Comparison of ENCODE assay signal across 17 cellular contexts in the genomic region with DNA sequence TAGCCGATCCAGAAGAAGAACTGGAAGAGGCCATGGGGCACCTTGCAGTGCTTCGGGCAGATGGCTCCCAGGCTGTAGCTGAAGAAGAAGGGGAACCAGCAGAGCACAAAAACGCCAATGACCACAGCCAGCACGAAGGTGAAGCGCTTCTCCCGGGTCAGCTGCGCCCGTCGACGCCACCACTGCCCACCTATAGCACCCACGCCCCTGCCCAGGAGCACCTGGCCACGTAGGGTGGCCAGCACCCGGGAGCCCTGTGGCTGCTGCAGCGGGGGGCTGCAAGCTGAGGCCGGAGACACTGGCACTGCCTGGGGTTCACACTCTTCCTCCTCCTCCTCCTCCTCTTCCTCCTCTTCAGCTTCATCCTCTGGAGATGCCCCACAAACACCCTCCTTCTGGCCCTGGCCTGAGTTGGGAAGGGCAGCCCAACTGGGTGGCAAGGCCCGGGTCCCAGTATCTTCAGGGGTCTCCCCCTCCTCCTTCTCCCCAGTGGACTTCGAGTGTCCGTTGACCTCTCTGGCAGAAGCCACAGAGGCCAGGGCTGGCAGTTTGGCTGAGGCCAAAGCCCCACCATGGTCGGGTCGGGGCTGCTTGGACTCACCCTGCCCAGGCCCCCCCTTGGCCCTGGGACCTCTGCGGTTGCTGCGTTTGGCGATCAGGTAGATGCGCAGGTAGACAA. TPM values are rescaled to one million over a fixed set of nuclear protein-coding genes. Genes with fewer than 3 reads are reported as not detected.
DNase-seq lines count a peak whose midpoint lies in the region; ATAC-seq and TF ChIP-seq lines count a peak whose summit lies in the region.
"Had no signal": no experiment of that assay in that cellular context is flagged by ENCODE, and none has a peak within 500 bp of the region (broad histone marks: within the 10 kb centered on the region; RNA-seq: fewer than 3 reads in every experiment).

No MANE protein-coding gene starts in this region.

- no peak for DNase-seq in activated CD4-positive, alpha-beta T cell treated with anti-CD3 and anti-CD28 coated beads for 36 hours
- DNase-seq in activated CD4-positive, alpha-beta T cell treated with anti-CD3 and anti-CD28 coated beads, Interleukin-2, amount 50 U/mL, for 1 hour, result no peak
- no peak for DNase-seq in effector memory CD8-positive, alpha-beta T cell
- DNase-seq in nephron progenitor cell (no peak), GM20000 (ENCODE audit: low spot score) (no peak), kidney glomerular epithelial cell (lab: John Stamatoyannopoulos, UW) (no peak)
- DNase-seq: 8988T, foreskin keratinocyte, HFFc6, NCI-H446 treated with DMSO at 0.1 percent for 48 hours, OCI-M1, trophoblast cell had no signal

- CTCF ChIA-PET in activated CD4-positive, alpha-beta T cell treated with anti-CD3 and anti-CD28 coated beads for 36 hours (lab: Charles Lee), result interaction anchor here (0.7 to 4.2 kb wide), 4 partner anchors 12 to 92 kb away, joined by 3 to 33 read pairs (median 8); no protein-coding TSS in a partner anchor

- no peak for TF ChIP-seq POLR2A in gastroesophageal sphincter (IDR thresholded peaks at IDR 0.05)

- no peaks in the 10 kb centered on the region for H3K36me3 Mint-ChIP-seq in activated CD4-positive, alpha-beta T cell treated with anti-CD3 and anti-CD28 coated beads for 36 hours (ENCODE audit: low read depth)
- H3K36me3 Mint-ChIP-seq in IgD-negative memory B cell, result peaks cover 2% of the 10 kb centered on the region
- H3K36me3 Mint-ChIP-seq in effector memory CD8-positive, alpha-beta T cell (ENCODE audit: insufficient read depth), result peaks cover 43% of the 10 kb centered on the region
- peaks cover 6% of the 10 kb centered on the region for H3K36me3 Mint-ChIP-seq in nephron progenitor cell (ENCODE audit: low read depth)

- peak overlapping the region; percentile 66 for H3K4me3 Mint-ChIP-seq in activated CD4-positive, alpha-beta T cell treated with anti-CD3 and anti-CD28 coated beads for 36 hours
- peak overlapping the region; percentile 65 to 89 (median 78) for H3K4me3 Mint-ChIP-seq in IgD-negative memory B cell
- H3K4me3 Mint-ChIP-seq in effector memory CD8-positive, alpha-beta T cell, result peak overlapping the region; percentile 88 to 90
- peak overlapping the region; percentile 73 for H3K4me3 Mint-ChIP-seq in nephron progenitor cell
- H3K4me3 Mint-ChIP-seq: HFFc6 had no signal

- TF ChIP-seq CTCF in nephron progenitor cell (IDR thresholded peaks at IDR 0.05) (no peak), GM20000 (IDR thresholded peaks at IDR 0.05; ENCODE audit: extremely low read depth, missing control alignments) (no peak), gastroesophageal sphincter (IDR thresholded peaks at IDR 0.05) (no peak)

- peak overlapping the region in 1 of 4 donors; percentile 52 for H3K27ac ChIP-seq in gastroesophageal sphincter
- H3K27ac ChIP-seq: foreskin keratinocyte had no signal

- peaks cover 67% of the 10 kb centered on the region for H3K27me3 ChIP-seq in gastroesophageal sphincter

- ATAC-seq in activated CD4-positive, alpha-beta T cell treated with anti-CD3 and anti-CD28 coated beads for 36 hours, result no peak
- ATAC-seq in effector memory CD8-positive, alpha-beta T cell (replicated peaks), result no peak
- no peak for ATAC-seq in gastroesophageal sphincter
- ATAC-seq: foreskin keratinocyte had no signal

- no peaks in the 10 kb centered on the region for H3K9me3 Mint-ChIP-seq in activated CD4-positive, alpha-beta T cell treated with anti-CD3 and anti-CD28 coated beads for 36 hours (ENCODE audit: low read depth)
- H3K9me3 Mint-ChIP-seq in IgD-negative memory B cell (no peaks in the 10 kb centered on the region), nephron progenitor cell (peaks cover 10% of the 10 kb centered on the region)
- H3K9me3 Mint-ChIP-seq in effector memory CD8-positive, alpha-beta T cell, result no peaks in the 10 kb centered on the region
- H3K9me3 Mint-ChIP-seq: HFFc6 had no signal

- H3K4me1 Mint-ChIP-seq in activated CD4-positive, alpha-beta T cell treated with anti-CD3 and anti-CD28 coated beads for 36 hours, result peaks cover 10% of the 10 kb centered on the region
- H3K4me1 Mint-ChIP-seq in IgD-negative memory B cell (peaks cover 4 to 6% (median 4%) of the 10 kb centered on the region in 3 donors), nephron progenitor cell (peaks cover 19% of the 10 kb centered on the region)
- peaks cover 14 to 18% of the 10 kb centered on the region in 2 donors for H3K4me1 Mint-ChIP-seq in effector memory CD8-positive, alpha-beta T cell (ENCODE audit: low read depth in 2 of 2)

- H3K4me1 ChIP-seq in gastroesophageal sphincter, result peaks cover 0 to 21% (median 10%) of the 10 kb centered on the region in 3 donors
- H3K4me1 ChIP-seq: foreskin keratinocyte had no signal

- no peaks in the 10 kb centered on the region for H3K9me3 ChIP-seq in gastroesophageal sphincter

- TF ChIP-seq EP300 in gastroesophageal sphincter (IDR thresholded peaks at IDR 0.05), result no peak

- POLR2A ChIA-PET in activated CD4-positive, alpha-beta T cell treated with anti-CD3 and anti-CD28 coated beads for 36 hours (lab: Charles Lee), result no interaction called here

- H3K4me3 ChIP-seq in gastroesophageal sphincter, result peak overlapping the region in 1 of 2 donors; percentile 59

- no peak overlapping the region for H3K27ac Mint-ChIP-seq in activated CD4-positive, alpha-beta T cell treated with anti-CD3 and anti-CD28 coated beads for 36 hours
- H3K27ac Mint-ChIP-seq in IgD-negative memory B cell (peak overlapping the region in 1 of 3 donors; percentile 57), nephron progenitor cell (no peak overlapping the region)
- H3K27ac Mint-ChIP-seq in effector memory CD8-positive, alpha-beta T cell, result peak overlapping the region in 1 of 2 donors; percentile 80
- H3K27ac Mint-ChIP-seq: HFFc6 had no signal

- WGBS in gastroesophageal sphincter (ENCODE audit: low coverage in 1 of 2), 2 donors, result 60 to 100% methylated on average over 1 of the region's 24 CpGs

- peaks cover 18% of the 10 kb centered on the region for H3K27me3 Mint-ChIP-seq in activated CD4-positive, alpha-beta T cell treated with anti-CD3 and anti-CD28 coated beads for 36 hours
- H3K27me3 Mint-ChIP-seq in IgD-negative memory B cell (peaks cover 10% of the 10 kb centered on the region), nephron progenitor cell (ENCODE audit: low read depth, poor library complexity) (peaks cover 70% of the 10 kb centered on the region)
- H3K27me3 Mint-ChIP-seq in effector memory CD8-positive, alpha-beta T cell, result peaks cover 18 to 37% of the 10 kb centered on the region in 2 donors

- intact Hi-C loops in activated CD4-positive, alpha-beta T cell treated with anti-CD3 and anti-CD28 coated beads for 36 hours (cut with DNase I, micrococcal nuclease), result loop anchor here in 1 of 2 experiments (5.0 to 10.0 kb wide), 2 partner anchors 110 to 152 kb away; partner anchors contain the start of genes CIAO1 and TMEM127

- no peaks in the 10 kb centered on the region for H3K36me3 ChIP-seq in gastroesophageal sphincter

RNA-seq across cellular contexts. Expression of gene ADRA2B, which starts 1.3 kb away (rescaled TPM):
- under 1 TPM; 0.30 to 0.54 TPM for total RNA-seq in activated CD4-positive, alpha-beta T cell treated with anti-CD3 and anti-CD28 coated beads for 36 hours
- polyA plus RNA-seq in IgD-negative memory B cell, result not detected
- total RNA-seq in gastroesophageal sphincter, result 1 to 10 TPM; 1.3 to 4.9 (median 2.1) TPM
- total RNA-seq: HFFc6, HT1080 had no signal

RNA-seq across cellular contexts. Expression of gene ASTL, which starts 23.3 kb away (rescaled TPM):
- 1 to 10 TPM; 2.5 to 2.8 TPM for total RNA-seq in activated CD4-positive, alpha-beta T cell treated with anti-CD3 and anti-CD28 coated beads for 36 hours
- polyA plus RNA-seq in IgD-negative memory B cell, result not detected
- total RNA-seq in gastroesophageal sphincter, result not detected
- total RNA-seq: foreskin keratinocyte, HT1080, kidney epithelial cell had no signal
- polyA plus RNA-seq: aorta, foreskin keratinocyte had no signal

RNA-seq across cellular contexts. Expression of gene DUSP2, which starts 30.2 kb away (rescaled TPM):
- total RNA-seq in activated CD4-positive, alpha-beta T cell treated with anti-CD3 and anti-CD28 coated beads for 36 hours, result 100 to 1,000 TPM; 248 to 407 TPM
- 55.6 TPM for polyA plus RNA-seq in IgD-negative memory B cell
- 1 to 10 TPM in 1 of 4 donors, under 1 TPM in 2, not detected in 1; 0.23 to 5.4 (median 0.40) TPM for total RNA-seq in gastroesophageal sphincter

Comparison
In these comparisons a context has a peak if more than half of its experiments do, and no peak if none do; other contexts are left out.
1. RNA of gene DUSP2, which starts 30.2 kb away (total RNA-seq): 248 to 407 TPM in activated CD4-positive, alpha-beta T cell treated with anti-CD3 and anti-CD28 coated beads for 36 hours; 0.23 to 5.4 TPM in gastroesophageal sphincter; every median in the first group is over 10 times any median in the second.
2. Peak in every context shown above with its lines, with median percentiles within 50 percentile points of each other: H3K4me3 Mint-ChIP-seq.